29 cellular contexts compared by ENCODE assay signal in the genomic region with DNA sequence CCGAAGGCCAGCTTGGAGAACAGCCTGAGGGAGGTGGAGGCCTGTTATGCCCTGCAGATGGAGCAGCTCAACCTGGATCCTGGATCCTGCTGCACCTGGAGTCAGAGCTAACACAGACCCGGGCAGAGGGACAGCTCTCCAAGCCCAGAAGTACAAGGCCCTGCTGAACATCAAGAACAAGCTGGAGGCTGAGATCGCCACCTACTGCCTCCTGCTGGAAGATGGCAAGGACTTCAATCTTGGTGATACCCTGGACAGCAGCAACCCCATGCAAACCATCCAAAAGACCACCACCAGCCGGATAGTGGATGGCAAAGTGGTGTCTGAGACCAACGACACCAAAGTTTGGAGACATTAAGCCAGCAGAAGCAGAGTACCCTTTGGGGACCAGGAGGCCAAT.
DNase-seq lines count a peak whose midpoint lies in the region; ATAC-seq and TF ChIP-seq lines count a peak whose summit lies in the region.
"Had no signal": no experiment of that assay in that cellular context is flagged by ENCODE, and none has a peak within 500 bp of the region (broad histone marks: within the 10 kb centered on the region; RNA-seq: fewer than 3 reads in every experiment).

No MANE protein-coding gene starts in this region.

- no peaks in the 10 kb centered on the region for H3K4me1 Mint-ChIP-seq in activated naive CD4-positive, alpha-beta T cell treated with anti-CD3 and anti-CD28 coated beads for 36 hours (ENCODE audit: low read depth)
- H3K4me1 Mint-ChIP-seq: activated CD4-positive, alpha-beta memory T cell treated with anti-CD3 and anti-CD28 coated beads, Interleukin-2, amount 10 ng/mL, durations not matched to agents 7 days and 5 days; central memory CD8-positive, alpha-beta T cell; neural crest cell had no signal

- no peaks in the 10 kb centered on the region for H3K36me3 Mint-ChIP-seq in activated naive CD4-positive, alpha-beta T cell treated with anti-CD3 and anti-CD28 coated beads for 36 hours (ENCODE audit: low read depth)

- H3K27ac ChIP-seq in C4-2B: no peak overlapping the region
- no peak overlapping the region for H3K27ac ChIP-seq in WERI-Rb-1
- no peak overlapping the region for H3K27ac ChIP-seq in foreskin keratinocyte
- H3K27ac ChIP-seq: dorsolateral prefrontal cortex, heart left ventricle, spleen had no signal

- TF ChIP-seq CTCF in C4-2B (conservative IDR thresholded peaks at IDR 0.05): peak; percentile 9; the same call in 1 of the 2 replicates
- TF ChIP-seq CTCF in WERI-Rb-1 (IDR thresholded peaks at IDR 0.05; ENCODE audit: low read depth, low read length): peak; percentile 41; the same call in 1 of the 2 replicates
- TF ChIP-seq CTCF in foreskin keratinocyte (conservative IDR thresholded peaks at IDR 0.05): peak; percentile 12
- TF ChIP-seq CTCF in omental fat pad (IDR thresholded peaks at IDR 0.05): no peak

- H3K27me3 ChIP-seq in WERI-Rb-1 (ENCODE audit: insufficient read depth, low read depth, severe bottlenecking): no peaks in the 10 kb centered on the region
- no peaks in the 10 kb centered on the region for H3K27me3 ChIP-seq in foreskin keratinocyte
- H3K27me3 ChIP-seq: BE2C, heart left ventricle, MG63, spleen had no signal

- no peak overlapping the region for H3K27ac Mint-ChIP-seq in activated naive CD4-positive, alpha-beta T cell treated with anti-CD3 and anti-CD28 coated beads for 36 hours
- H3K27ac Mint-ChIP-seq: activated CD4-positive, alpha-beta memory T cell treated with anti-CD3 and anti-CD28 coated beads, Interleukin-2, amount 10 ng/mL, durations not matched to agents 7 days and 5 days; type B pancreatic cell had no signal

- H3K4me3 Mint-ChIP-seq in activated naive CD4-positive, alpha-beta T cell treated with anti-CD3 and anti-CD28 coated beads for 36 hours: no peak overlapping the region
- H3K4me3 Mint-ChIP-seq: activated CD4-positive, alpha-beta memory T cell treated with anti-CD3 and anti-CD28 coated beads, Interleukin-2, amount 10 ng/mL, durations not matched to agents 7 days and 5 days; central memory CD8-positive, alpha-beta T cell; neural crest cell; type B pancreatic cell had no signal

- no peak overlapping the region for H3K4me3 ChIP-seq in WERI-Rb-1 (ENCODE audit: low read depth, low read length)
- H3K4me3 ChIP-seq: dorsolateral prefrontal cortex, heart left ventricle, K562, MG63, spleen had no signal

- H3K27me3 Mint-ChIP-seq in activated naive CD4-positive, alpha-beta T cell treated with anti-CD3 and anti-CD28 coated beads for 36 hours (ENCODE audit: low read depth): no peaks in the 10 kb centered on the region
- H3K27me3 Mint-ChIP-seq: activated CD4-positive, alpha-beta memory T cell treated with anti-CD3 and anti-CD28 coated beads, Interleukin-2, amount 10 ng/mL, durations not matched to agents 7 days and 5 days; central memory CD8-positive, alpha-beta T cell; type B pancreatic cell had no signal

- H3K4me1 ChIP-seq in foreskin keratinocyte: no peaks in the 10 kb centered on the region
- H3K4me1 ChIP-seq: BE2C, heart left ventricle, spleen had no signal

- intact Hi-C loops in activated naive CD4-positive, alpha-beta T cell treated with anti-CD3 and anti-CD28 coated beads for 36 hours (cut with micrococcal nuclease): no loop called here

- peak; percentile 2 for DNase-seq in HT-29 (ENCODE audit: low spot score)
- DNase-seq in WERI-Rb-1: no peak
- DNase-seq in foreskin keratinocyte: no peak
- no peak for DNase-seq in activated naive CD4-positive, alpha-beta T cell treated with anti-CD3 and anti-CD28 coated beads for 36 hours
- DNase-seq in NCI-H2107 treated with DMSO at 0.1 percent for 48 hours (lab: John Stamatoyannopoulos, UW; ENCODE audit: unreplicated experiment): no peak
- DNase-seq in omental fat pad (ENCODE audit: low spot score): no peak
- DNase-seq: ACHN; activated CD4-positive, alpha-beta memory T cell treated with anti-CD3 and anti-CD28 coated beads, Interleukin-2, amount 10 ng/mL, durations not matched to agents 7 days and 5 days; activated CD4-positive, CD25-positive, alpha-beta regulatory T cell treated with anti-CD3 and anti-CD28 coated beads, Interleukin-2, amount 50 U/mL, for 72 hours; activated CD8-positive, alpha-beta memory T cell treated with anti-CD3 and anti-CD28 coated beads, Interleukin-2, amount 50 U/mL, for 48 hours; activated effector memory CD4-positive, alpha-beta T cell treated with anti-CD3 and anti-CD28 coated beads, Interleukin-2, amount 50 U/mL, for 16 hours; BE2C; dorsolateral prefrontal cortex; heart left ventricle; left cardiac atrium; MG63; NCI-H1436; NCI-H2107; NK-92 treated with Interleukin-12 subunit alpha and Interleukin-12 subunit beta, amount 100 ng/mL, for 24 hours; SIG-M5; spleen; stimulated activated CD4-positive, alpha-beta T cell treated with anti-CD3 and anti-CD28 coated beads, Interleukin-2, amount 100 ng/mL, for 48 hours had no signal

- peaks cover 6% of the 10 kb centered on the region for H3K9me3 ChIP-seq in WERI-Rb-1 (ENCODE audit: severe bottlenecking)
- H3K9me3 ChIP-seq: BE2C, MG63 had no signal

- CTCF ChIA-PET in activated naive CD4-positive, alpha-beta T cell treated with anti-CD3 and anti-CD28 coated beads for 36 hours (lab: Charles Lee): no interaction called here

- H3K36me3 ChIP-seq in WERI-Rb-1: no peaks in the 10 kb centered on the region
- H3K36me3 ChIP-seq: BE2C, heart left ventricle, MG63, spleen had no signal

- ATAC-seq in foreskin keratinocyte (no peak), HG02759 (IDR thresholded peaks at IDR 0.05; ENCODE audit: unreplicated experiment) (no peak), omental fat pad (ENCODE audit: low FRiP score) (no peak)
- ATAC-seq: heart left ventricle, K562, left cardiac atrium, right cardiac atrium had no signal

- peaks cover 18% of the 10 kb centered on the region for H3K9me3 Mint-ChIP-seq in activated naive CD4-positive, alpha-beta T cell treated with anti-CD3 and anti-CD28 coated beads for 36 hours

Comparison
In these comparisons a context has a peak if more than half of its experiments do, and no peak if none do; other contexts are left out.
1. CTCF ChIP-seq: peak in C4-2B (single experiment), WERI-Rb-1 (single experiment) and foreskin keratinocyte (single experiment); none in omental fat pad (0 of 3).